ENCODE assay signal across 10 cellular contexts in the genomic region with DNA sequence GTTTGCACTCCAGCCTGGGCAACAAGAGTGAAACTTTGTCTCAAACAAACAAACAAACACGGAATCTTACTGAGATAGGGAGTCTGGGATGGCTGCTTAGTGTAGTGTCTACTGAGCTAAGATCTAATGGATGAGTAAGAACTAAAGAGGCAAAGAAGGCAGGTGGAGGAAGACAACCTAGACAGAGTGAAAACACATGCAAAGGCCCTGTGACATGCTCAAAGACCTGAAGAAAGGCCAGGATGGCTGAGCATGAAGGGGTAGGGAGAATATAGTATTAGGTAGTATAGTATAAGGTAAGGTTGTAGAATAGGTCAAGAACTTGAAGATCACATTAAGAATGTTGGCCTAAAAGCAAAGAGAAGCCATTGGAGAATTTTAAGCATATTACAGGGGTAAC. TPM values are rescaled to one million over a fixed set of nuclear protein-coding genes. Genes with fewer than 3 reads are reported as not detected.
"Had no signal": no experiment of that assay in that cellular context is flagged by ENCODE, and none has a peak within 500 bp of the region (broad histone marks: within the 10 kb centered on the region; RNA-seq: fewer than 3 reads in every experiment).

No MANE protein-coding gene starts in this region.

- FAIRE-seq: H1, H54, HepG2, K562 had no signal

- H2AFZ ChIP-seq: GM23338 had no signal

- DNase-seq: H9, HCEC 1CT, HFFc6, KG1 had no signal

- H3K4me2 ChIP-seq: GM23338 had no signal

- H3K4me3 Mint-ChIP-seq: GM23338, H9, HFFc6 had no signal

- H3K27ac ChIP-seq: HL-60 had no signal

- H3K4me3 ChIP-seq: GM23338, K562 had no signal

- ATAC-seq: GM23338, HepG2, K562 had no signal

- H3K27ac Mint-ChIP-seq: GM23338 had no signal

- H3K9me3 Mint-ChIP-seq: GM23338, H9, HFFc6 had no signal

RNA-seq across cellular contexts. Expression of gene MAP3K7CL, which starts 49.1 kb away (rescaled TPM):
- total RNA-seq: H1, H9 had no signal
- polyA plus RNA-seq: H1 had no signal
